ENCODE assay signal across 1 cellular context in the genomic region with DNA sequence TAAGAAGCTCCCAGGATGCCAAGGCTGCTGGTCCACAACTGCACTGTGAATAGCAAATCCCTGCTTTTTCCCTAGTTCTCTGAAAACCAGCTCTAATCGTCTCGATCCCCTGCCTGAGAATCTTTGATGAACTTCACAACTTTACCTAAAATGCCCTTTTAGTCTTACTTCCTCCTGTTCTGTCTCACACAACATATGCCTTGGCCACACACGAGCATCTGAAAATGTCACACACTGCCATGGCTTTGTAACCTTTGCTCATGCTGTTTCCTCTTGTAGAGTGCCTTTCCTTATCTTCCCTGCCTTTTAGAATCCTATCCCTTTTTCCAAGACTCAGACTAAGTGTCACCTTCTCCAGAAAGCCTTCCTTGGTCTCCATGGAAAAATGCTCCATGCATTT.
TF ChIP-seq lines count a peak whose summit lies in the region.

No MANE protein-coding gene starts in this region.

TF ChIP-seq in WTC11, 78 proteins besides CTCF, POLR2A, EP300 and RAD21 (continued from another document):
- TF ChIP-seq ZNF263 (CRISPR knock-in tag; IDR thresholded peaks at IDR 0.05; ENCODE audit: low read depth), result no peak
